ENCODE assay signal across 12 cellular contexts in genomic region chr2:219569635-219570034, GRCh38. TPM values are rescaled to one million over a fixed set of nuclear protein-coding genes. Genes with fewer than 3 reads are reported as not detected.
DNase-seq lines count a peak whose midpoint lies in the region; TF ChIP-seq lines count a peak whose summit lies in the region.
"Had no signal": no experiment of that assay in that cellular context is flagged by ENCODE, and none has a peak within 500 bp of the region (broad histone marks: within the 10 kb centered on the region; RNA-seq: fewer than 3 reads in every experiment).

No MANE protein-coding gene starts in this region.

- no peaks in the 10 kb centered on the region for H3K27me3 ChIP-seq in hepatocyte
- no peaks in the 10 kb centered on the region for H3K27me3 ChIP-seq in skeletal muscle tissue (ENCODE audit: control insufficient read depth in 3 of 3, insufficient read depth in 3 of 3, low read length in 3 of 3)

- H3K27ac ChIP-seq in SK-N-MC (no peak overlapping the region), hepatocyte (no peak overlapping the region), skeletal muscle tissue (ENCODE audit: low read depth, low read length) (peak overlapping the region; percentile 56)

- no peak overlapping the region for H2AFZ ChIP-seq in hepatocyte

- H3K4me1 ChIP-seq in hepatocyte (ENCODE audit: insufficient read depth), result peaks cover 17% of the 10 kb centered on the region
- peaks cover 12 to 20% (median 17%) of the 10 kb centered on the region in 3 donors for H3K4me1 ChIP-seq in skeletal muscle tissue (ENCODE audit: control insufficient read depth in 3 of 3, insufficient read depth in 3 of 3, low read length in 3 of 3)

- no peaks in the 10 kb centered on the region for H3K9me2 ChIP-seq in hepatocyte (replicated peaks; ENCODE audit: insufficient read depth)

- H3K4me2 ChIP-seq in hepatocyte, result peak overlapping the region; percentile 75

- H3K4me3 ChIP-seq in SK-N-MC (0 out of 2 replicates have a peak overlapping the region, but pooled peaks have one; percentile 80), hepatocyte (no peak overlapping the region), skeletal muscle tissue (ENCODE audit: low read length in 3 of 3) (no peak overlapping the region)

- DNase-seq in NCI-H2171 (lab: John Stamatoyannopoulos, UW) (peak; percentile 3), NCI-H2171 treated with DMSO at 0.1 percent for 48 hours (lab: John Stamatoyannopoulos, UW) (no peak), SK-N-MC (ENCODE audit: low read depth, low spot score) (no peak), hepatocyte (ENCODE audit: low spot score) (no peak), NCI-H526 treated with DMSO at 0.1 percent for 48 hours (lab: John Stamatoyannopoulos, UW) (no peak), iPS-NIHi7 (ENCODE audit: extremely low spot score) (no peak), NK-92 (lab: John Stamatoyannopoulos, UW; ENCODE audit: unreplicated experiment) (no peak)
- DNase-seq: 8988T; small intestine; stimulated activated naive CD4-positive, alpha-beta T cell had no signal

- H3K9ac ChIP-seq in SK-N-MC (ENCODE audit: insufficient read length), result no peak overlapping the region
- peak overlapping the region in 1 of 3 donors; percentile 19 for H3K9ac ChIP-seq in skeletal muscle tissue (ENCODE audit: low read depth in 1 of 3, low read length in 3 of 3)

- H3K9me3 ChIP-seq in SK-N-MC (ENCODE audit: low read depth, low read length), result no peaks in the 10 kb centered on the region
- no peaks in the 10 kb centered on the region for H3K9me3 ChIP-seq in hepatocyte (ENCODE audit: low read depth)
- no peaks in the 10 kb centered on the region for H3K9me3 ChIP-seq in skeletal muscle tissue (ENCODE audit: control insufficient read depth in 3 of 3, low read length in 3 of 3)

- H4K20me1 ChIP-seq in hepatocyte (ENCODE audit: insufficient read depth, poor library complexity, severe bottlenecking), result peaks cover 10% of the 10 kb centered on the region

- peaks cover 15% of the 10 kb centered on the region for H3K79me2 ChIP-seq in hepatocyte

- no peak for TF ChIP-seq CTCF in hepatocyte (IDR thresholded peaks at IDR 0.05; ENCODE audit: poor library complexity)

- 75% methylated on average over 6 of the region's 6 CpGs for WGBS in hepatocyte (ENCODE audit: low lambda C conversion rate, missing lambda C conversion rate)

- H3K36me3 ChIP-seq in SK-N-MC (ENCODE audit: insufficient read depth, low read length), result no peaks in the 10 kb centered on the region
- no peaks in the 10 kb centered on the region for H3K36me3 ChIP-seq in hepatocyte (replicated peaks; ENCODE audit: insufficient read depth, low read depth)
- H3K36me3 ChIP-seq in skeletal muscle tissue (ENCODE audit: control insufficient read depth in 3 of 3, insufficient read depth in 3 of 3, low read length in 3 of 3), result peaks cover 23 to 30% (median 30%) of the 10 kb centered on the region in 3 donors

RNA-seq across cellular contexts. Expression of gene OBSL1, which starts 1.7 kb away (rescaled TPM):
- 72.4 and 84.6 TPM in 2 replicates for total RNA-seq in hepatocyte
- 61.0 and 73.7 TPM in 2 replicates for polyA plus RNA-seq in hepatocyte
- total RNA-seq in skeletal muscle tissue, result 87.2 TPM

RNA-seq across cellular contexts. Expression of gene INHA, which starts 2.5 kb away (rescaled TPM):
- 3.3 and 5.6 TPM in 2 replicates for total RNA-seq in hepatocyte
- 8.1 and 9.2 TPM in 2 replicates for polyA plus RNA-seq in hepatocyte
- total RNA-seq in skeletal muscle tissue, result not detected
- total RNA-seq: activated CD8-positive, alpha-beta memory T cell treated with anti-CD3 and anti-CD28 coated beads for 36 hours had no signal

RNA-seq across cellular contexts. Expression of gene TMEM198, which starts 25.8 kb away (rescaled TPM):
- total RNA-seq in hepatocyte (7.3 and 8.0 TPM in 2 replicates), skeletal muscle tissue (2.1 TPM)
- polyA plus RNA-seq in hepatocyte, result 10.4 and 12.2 TPM in 2 replicates

RNA-seq across cellular contexts. Expression of gene CHPF, which starts 26.0 kb away (rescaled TPM):
- total RNA-seq in hepatocyte, result 180 and 193 TPM in 2 replicates
- polyA plus RNA-seq in hepatocyte, result 315 and 361 TPM in 2 replicates
- 33.4 TPM for total RNA-seq in skeletal muscle tissue

RNA-seq across cellular contexts. Expression of gene STK11IP, which starts 28.0 kb away (rescaled TPM):
- total RNA-seq in hepatocyte (16.7 and 18.0 TPM in 2 replicates), skeletal muscle tissue (8.9 TPM)
- 17.6 and 23.1 TPM in 2 replicates for polyA plus RNA-seq in hepatocyte
